13 cellular contexts compared by ENCODE assay signal in genomic region chr1:207814469-207814868, GRCh38.
A peak's percentile ranks its signal among the peaks of the same experiment; 100 is the strongest.
DNase-seq lines count a peak whose midpoint lies in the region; ATAC-seq and TF ChIP-seq lines count a peak whose summit lies in the region.
"Had no signal": no experiment of that assay in that cellular context is flagged by ENCODE, and none has a peak within 500 bp of the region (broad histone marks: within the 10 kb centered on the region; RNA-seq: fewer than 3 reads in every experiment).

No MANE protein-coding gene starts in this region.

- H3K4me1 ChIP-seq in CD4-positive, alpha-beta memory T cell (ENCODE audit: insufficient read depth, low read length) = peaks cover 70% of the 10 kb centered on the region
- H3K4me1 ChIP-seq in heart right ventricle (peaks cover 62 to 97% (median 95%) of the 10 kb centered on the region in 9 donors), spleen (peaks cover 63 to 98% (median 95%) of the 10 kb centered on the region in 6 donors), neural progenitor cell (no peaks in the 10 kb centered on the region)

- H3K9ac ChIP-seq in neural progenitor cell = no peak overlapping the region
- H3K9ac ChIP-seq: BLaER1 treated with 17β-estradiol and CSF1 and Interleukin-3, amounts not matched to agents 10 nM and 100 nM had no signal

- TF ChIP-seq POLR2A in spleen (IDR thresholded peaks at IDR 0.05) = no peak

- no peak overlapping the region for H3K4me3 ChIP-seq in CD4-positive, alpha-beta memory T cell (ENCODE audit: low read length in 2 of 2)
- H3K4me3 ChIP-seq in heart right ventricle = peak overlapping the region in 5 of 10 donors; percentile 5 to 16 (median 8)
- no peak overlapping the region for H3K4me3 ChIP-seq in spleen
- H3K4me3 ChIP-seq in neural progenitor cell = no peak overlapping the region
- H3K4me3 ChIP-seq: BLaER1 treated with 17β-estradiol and CSF1 and Interleukin-3, amounts not matched to agents 10 nM and 100 nM had no signal

- H3K27me3 ChIP-seq in CD4-positive, alpha-beta memory T cell (ENCODE audit: insufficient read depth, low read length) = no peaks in the 10 kb centered on the region
- no peaks in the 10 kb centered on the region for H3K27me3 ChIP-seq in heart right ventricle
- H3K27me3 ChIP-seq in spleen (replicated peaks in 1 of 7) = no peaks in the 10 kb centered on the region
- H3K27me3 ChIP-seq in neural progenitor cell = no peaks in the 10 kb centered on the region
- H3K27me3 ChIP-seq: BLaER1 treated with 17β-estradiol and CSF1 and Interleukin-3, amounts not matched to agents 10 nM and 100 nM had no signal

- no peaks in the 10 kb centered on the region for H3K27me3 Mint-ChIP-seq in CD4-positive, alpha-beta memory T cell
- H3K27me3 Mint-ChIP-seq in activated CD8-positive, alpha-beta T cell treated with anti-CD3 and anti-CD28 coated beads, Interleukin-2, amount 10 ng/mL, durations not matched to agents 7 days and 5 days (ENCODE audit: low read depth) = no peaks in the 10 kb centered on the region
- H3K27me3 Mint-ChIP-seq in neural progenitor cell (ENCODE audit: insufficient read depth, low read depth) = peaks cover 5% of the 10 kb centered on the region

- no peak overlapping the region for H2AFZ ChIP-seq in neural progenitor cell (replicated peaks)

- peak overlapping the region in 6 of 7 donors; percentile 7 to 83 (median 72) for H3K27ac Mint-ChIP-seq in CD4-positive, alpha-beta memory T cell
- H3K27ac Mint-ChIP-seq in activated CD8-positive, alpha-beta T cell treated with anti-CD3 and anti-CD28 coated beads, Interleukin-2, amount 10 ng/mL, durations not matched to agents 7 days and 5 days = peak overlapping the region; percentile 29
- H3K27ac Mint-ChIP-seq in neural progenitor cell = no peak overlapping the region

- no peaks in the 10 kb centered on the region for H3K9me3 ChIP-seq in CD4-positive, alpha-beta memory T cell (ENCODE audit: control insufficient read depth in 1 of 2, low read length in 2 of 2)
- no peaks in the 10 kb centered on the region for H3K9me3 ChIP-seq in heart right ventricle
- no peaks in the 10 kb centered on the region for H3K9me3 ChIP-seq in spleen
- H3K9me3 ChIP-seq in neural progenitor cell (ENCODE audit: low read depth) = no peaks in the 10 kb centered on the region
- H3K9me3 ChIP-seq: BLaER1 treated with 17β-estradiol and CSF1 and Interleukin-3, amounts not matched to agents 10 nM and 100 nM had no signal

- no peak for ATAC-seq in activated CD8-positive, alpha-beta T cell treated with anti-CD3 and anti-CD28 coated beads, Interleukin-2, amount 10 ng/mL, durations not matched to agents 7 days and 5 days
- ATAC-seq in heart right ventricle = no peak
- ATAC-seq in HG03378 (IDR thresholded peaks at IDR 0.05; ENCODE audit: unreplicated experiment) = no peak
- ATAC-seq in HG02798 (IDR thresholded peaks at IDR 0.05; ENCODE audit: poor library complexity, unreplicated experiment) = no peak

- intact Hi-C loops in CD4-positive, alpha-beta memory T cell (cut with micrococcal nuclease) = no loop called here
- intact Hi-C loops in heart right ventricle (cut with DNase I) = no loop called here
- intact Hi-C loops in spleen (cut with DNase I; ENCODE audit: low total_unique reads) = no loop called here

- peaks cover 42 to 88% (median 67%) of the 10 kb centered on the region in 4 donors for H3K4me1 Mint-ChIP-seq in CD4-positive, alpha-beta memory T cell
- H3K4me1 Mint-ChIP-seq in activated CD8-positive, alpha-beta T cell treated with anti-CD3 and anti-CD28 coated beads, Interleukin-2, amount 10 ng/mL, durations not matched to agents 7 days and 5 days (ENCODE audit: low read depth) = peaks cover 29% of the 10 kb centered on the region
- no peaks in the 10 kb centered on the region for H3K4me1 Mint-ChIP-seq in neural progenitor cell

- peak overlapping the region in 1 of 8 donors; percentile 13 for H3K4me3 Mint-ChIP-seq in CD4-positive, alpha-beta memory T cell
- H3K4me3 Mint-ChIP-seq in activated CD8-positive, alpha-beta T cell treated with anti-CD3 and anti-CD28 coated beads, Interleukin-2, amount 10 ng/mL, durations not matched to agents 7 days and 5 days = no peak overlapping the region
- H3K4me3 Mint-ChIP-seq in neural progenitor cell = no peak overlapping the region

- TF ChIP-seq CTCF in heart right ventricle (IDR thresholded peaks at IDR 0.05) = no peak
- no peak for TF ChIP-seq CTCF in spleen (IDR thresholded peaks at IDR 0.05 in 8 of 11, conservative IDR thresholded peaks at IDR 0.05 in 3 of 11)
- TF ChIP-seq CTCF in neural progenitor cell (IDR thresholded peaks at IDR 0.05) = no peak

- 42 to 53% methylated on average over 4 of the region's 4 CpGs for WGBS in heart right ventricle, 2 donors
- 73 to 91% (median 80%) methylated on average over 3 to 4 of the region's 4 CpGs for WGBS in spleen, 5 donors

- H3K36me3 Mint-ChIP-seq in CD4-positive, alpha-beta memory T cell = peaks cover 52 to 77% of the 10 kb centered on the region in 2 donors
- peaks cover 49% of the 10 kb centered on the region for H3K36me3 Mint-ChIP-seq in activated CD8-positive, alpha-beta T cell treated with anti-CD3 and anti-CD28 coated beads, Interleukin-2, amount 10 ng/mL, durations not matched to agents 7 days and 5 days (ENCODE audit: low read depth)
- H3K36me3 Mint-ChIP-seq in neural progenitor cell = peaks cover 20% of the 10 kb centered on the region

- H3F3A ChIP-seq in neural progenitor cell (ENCODE audit: low read depth) = no peaks in the 10 kb centered on the region

- peaks cover 0 to 3% (median 0%) of the 10 kb centered on the region in 8 donors for H3K9me3 Mint-ChIP-seq in CD4-positive, alpha-beta memory T cell
- no peaks in the 10 kb centered on the region for H3K9me3 Mint-ChIP-seq in activated CD8-positive, alpha-beta T cell treated with anti-CD3 and anti-CD28 coated beads, Interleukin-2, amount 10 ng/mL, durations not matched to agents 7 days and 5 days (ENCODE audit: insufficient read depth)
- H3K9me3 Mint-ChIP-seq in neural progenitor cell = no peaks in the 10 kb centered on the region

- POLR2A ChIA-PET in CD4-positive, alpha-beta memory T cell (lab: Charles Lee; ENCODE audit: partially characterized antibody) = no interaction called here
- POLR2A ChIA-PET in activated CD8-positive, alpha-beta T cell treated with anti-CD3 and anti-CD28 coated beads, Interleukin-2, amount 10 ng/mL, durations not matched to agents 7 days and 5 days (lab: Charles Lee) = no interaction called here

- DNase-seq in CD4-positive, alpha-beta memory T cell = no peak
- no peak for DNase-seq in activated CD8-positive, alpha-beta T cell treated with anti-CD3 and anti-CD28 coated beads, Interleukin-2, amount 10 ng/mL, durations not matched to agents 7 days and 5 days
- no peak for DNase-seq in heart right ventricle
- no peak for DNase-seq in spleen
- DNase-seq in NAMALWA (ENCODE audit: low spot score) = no peak
- DNase-seq in neural progenitor cell (ENCODE audit: low spot score) = no peak
- DNase-seq: activated gamma-delta T cell treated with Interleukin-2 at 50 U/mL for 16 hours, EL, erythroblast, NCI-H1417 had no signal

- H4K20me1 ChIP-seq in neural progenitor cell (ENCODE audit: low read depth) = no peaks in the 10 kb centered on the region

- no peaks in the 10 kb centered on the region for H3K79me2 ChIP-seq in neural progenitor cell (ENCODE audit: low read depth)

- CTCF ChIA-PET in CD4-positive, alpha-beta memory T cell (lab: Charles Lee; ENCODE audit: partially characterized antibody) = no interaction called here
- CTCF ChIA-PET in activated CD8-positive, alpha-beta T cell treated with anti-CD3 and anti-CD28 coated beads, Interleukin-2, amount 10 ng/mL, durations not matched to agents 7 days and 5 days (lab: Charles Lee) = no interaction called here

- H3K36me3 ChIP-seq in CD4-positive, alpha-beta memory T cell (ENCODE audit: insufficient read depth, low read length) = peaks cover 70% of the 10 kb centered on the region
- H3K36me3 ChIP-seq in heart right ventricle = peaks cover 0 to 97% (median 58%) of the 10 kb centered on the region in 9 donors
- H3K36me3 ChIP-seq in spleen = peaks cover 6 to 100% (median 88%) of the 10 kb centered on the region in 6 donors
- no peaks in the 10 kb centered on the region for H3K36me3 ChIP-seq in neural progenitor cell

- peak overlapping the region; percentile 1 for H3K27ac ChIP-seq in CD4-positive, alpha-beta memory T cell (ENCODE audit: low read depth, low read length)
- H3K27ac ChIP-seq in heart right ventricle (peak overlapping the region; percentile 35 to 95 (median 76)), spleen (peak overlapping the region in 7 of 8 donors; percentile 32 to 82 (median 49)), neural progenitor cell (no peak overlapping the region)

- no peak overlapping the region for H3K4me2 ChIP-seq in neural progenitor cell
